9 cellular contexts compared by ENCODE assay signal in the genomic region with DNA sequence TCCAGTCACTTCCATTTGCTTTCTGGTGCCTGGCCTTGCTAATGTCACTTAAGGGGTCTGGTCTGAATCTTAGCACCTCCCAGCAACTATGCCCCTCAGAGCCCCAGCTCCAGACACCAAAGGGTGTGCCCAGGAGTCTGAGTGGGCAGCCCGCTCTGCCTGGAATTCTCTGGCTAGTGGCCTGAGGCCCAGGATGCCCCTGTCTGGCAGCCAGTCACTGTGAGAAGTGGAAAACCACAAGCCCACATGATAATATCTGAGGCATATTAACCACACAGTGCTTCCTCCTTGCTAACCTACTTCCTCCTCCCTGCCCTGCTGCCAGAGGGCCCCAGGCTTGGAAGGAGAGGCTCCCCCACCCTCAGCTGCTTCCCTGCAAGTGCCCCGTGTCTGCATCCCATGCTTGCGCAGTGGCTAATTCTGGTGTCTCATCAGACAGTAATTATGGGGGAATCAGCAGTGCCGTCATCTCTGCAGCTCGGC. TPM values are rescaled to one million over a fixed set of nuclear protein-coding genes. Genes with fewer than 3 reads are reported as not detected.
DNase-seq lines count a peak whose midpoint lies in the region; ATAC-seq and TF ChIP-seq lines count a peak whose summit lies in the region.
"Had no signal": no experiment of that assay in that cellular context is flagged by ENCODE, and none has a peak within 500 bp of the region (broad histone marks: within the 10 kb centered on the region; RNA-seq: fewer than 3 reads in every experiment).

No MANE protein-coding gene starts in this region.

- H3K4me3 ChIP-seq in BLaER1 treated with 17β-estradiol and CSF1 and Interleukin-3, amounts not matched to agents 10 nM and 100 nM = peak overlapping the region in 3 of 10 experiments; percentile 3 to 22 (median 16); a peak in 3 of 20 replicates
- no peak overlapping the region for H3K4me3 ChIP-seq in hepatocyte

- H3K9me2 ChIP-seq in hepatocyte (replicated peaks; ENCODE audit: insufficient read depth) = no peaks in the 10 kb centered on the region

- no peaks in the 10 kb centered on the region for H3K9me3 ChIP-seq in BLaER1 treated with 17β-estradiol and CSF1 and Interleukin-3, amounts not matched to agents 10 nM and 100 nM (replicated peaks in 1 of 11)
- no peaks in the 10 kb centered on the region for H3K9me3 ChIP-seq in T-helper 17 cell (ENCODE audit: control insufficient read depth, low read length, poor library complexity, severe bottlenecking)
- no peaks in the 10 kb centered on the region for H3K9me3 ChIP-seq in hepatocyte (ENCODE audit: low read depth)

- peak overlapping the region in 8 of 11 experiments; percentile 54 to 80 (median 72); a peak in 15 of 22 replicates for H3K9ac ChIP-seq in BLaER1 treated with 17β-estradiol and CSF1 and Interleukin-3, amounts not matched to agents 10 nM and 100 nM

- peaks cover 92% of the 10 kb centered on the region for H3K27me3 Mint-ChIP-seq in T-helper 17 cell

- 67% methylated on average over 5 of the region's 5 CpGs for WGBS in hepatocyte (ENCODE audit: low lambda C conversion rate, missing lambda C conversion rate)

- peaks cover 37% of the 10 kb centered on the region for H3K4me1 Mint-ChIP-seq in T-helper 17 cell

- peak overlapping the region in 9 of 11 experiments; percentile 55 to 92 (median 84); a peak in 18 of 22 replicates for H3K27ac ChIP-seq in BLaER1 treated with 17β-estradiol and CSF1 and Interleukin-3, amounts not matched to agents 10 nM and 100 nM
- no peak overlapping the region for H3K27ac ChIP-seq in hepatocyte

- peaks cover 0 to 99% (median 22%) of the 10 kb centered on the region in 11 experiments; a peak in 18 of 22 replicates for H4K20me1 ChIP-seq in BLaER1 treated with 17β-estradiol and CSF1 and Interleukin-3, amounts not matched to agents 10 nM and 100 nM
- H4K20me1 ChIP-seq in hepatocyte (ENCODE audit: insufficient read depth, poor library complexity, severe bottlenecking) = no peaks in the 10 kb centered on the region

- H3K4me2 ChIP-seq in BLaER1 treated with 17β-estradiol and CSF1 and Interleukin-3, amounts not matched to agents 10 nM and 100 nM = peak overlapping the region; percentile 73 to 97 (median 91)
- H3K4me2 ChIP-seq in hepatocyte = no peak overlapping the region

- H3K27me3 ChIP-seq in BLaER1 treated with 17β-estradiol and CSF1 and Interleukin-3, amounts not matched to agents 10 nM and 100 nM = peaks cover 0 to 94% (median 6%) of the 10 kb centered on the region in 11 experiments; a peak in 9 of 22 replicates
- peaks cover 3% of the 10 kb centered on the region for H3K27me3 ChIP-seq in hepatocyte

- peak overlapping the region; percentile 85 for H3K4me3 Mint-ChIP-seq in T-helper 17 cell

- no peak overlapping the region for H3K27ac Mint-ChIP-seq in T-helper 17 cell

- H3K79me2 ChIP-seq in hepatocyte = no peaks in the 10 kb centered on the region

- H2AFZ ChIP-seq in hepatocyte = no peak overlapping the region

- in situ Hi-C loops in GM13976 (cut with MboI; ENCODE audit: low sequenced_read_pairs, unreplicated experiment) = no loop called here

- no peaks in the 10 kb centered on the region for H3K36me3 ChIP-seq in BLaER1 treated with 17β-estradiol and CSF1 and Interleukin-3, amounts not matched to agents 10 nM and 100 nM
- H3K36me3 ChIP-seq in hepatocyte (replicated peaks; ENCODE audit: insufficient read depth, low read depth) = no peaks in the 10 kb centered on the region

- TF ChIP-seq CTCF in hepatocyte (IDR thresholded peaks at IDR 0.05; ENCODE audit: poor library complexity) (no peak), GM13976 (IDR thresholded peaks at IDR 0.05; ENCODE audit: borderline replicate concordance, control extremely low read depth, extremely low read depth, insufficient read depth, missing control alignments) (no peak)

- H3K36me3 Mint-ChIP-seq in T-helper 17 cell (ENCODE audit: low read depth) = no peaks in the 10 kb centered on the region

- peaks cover 57 to 97% (median 83%) of the 10 kb centered on the region in 10 experiments for H3K4me1 ChIP-seq in BLaER1 treated with 17β-estradiol and CSF1 and Interleukin-3, amounts not matched to agents 10 nM and 100 nM
- H3K4me1 ChIP-seq in hepatocyte (ENCODE audit: insufficient read depth) = no peaks in the 10 kb centered on the region

- DNase-seq in HPDE6-E6E7 (ENCODE audit: extremely low spot score) (peak; percentile 60), T-helper 17 cell (no peak), iris pigment epithelial cell (ENCODE audit: low read depth) (peak; percentile 25), hepatocyte (ENCODE audit: low spot score) (no peak), hepatic stellate cell (ENCODE audit: low spot score) (no peak), GM13976 (ENCODE audit: low spot score) (no peak), NCI-H2107 treated with DMSO at 0.1 percent for 48 hours (lab: John Stamatoyannopoulos, UW; ENCODE audit: unreplicated experiment) (no peak)
- DNase-seq: activated CD4-positive, alpha-beta T cell treated with anti-CD3 and anti-CD28 coated beads for 48 hours had no signal

- ATAC-seq in T-helper 17 cell = peak; percentile 81

RNA-seq across cellular contexts. Expression of a gene that starts 14.0 kb away (rescaled TPM):
- total RNA-seq in T-helper 17 cell (under 1 TPM; 0.26 to 0.52 TPM), hepatocyte (0.90 and 1.4 TPM in 2 replicates)
- 0.82 and 1.2 TPM in 2 replicates for polyA plus RNA-seq in hepatocyte

Comparison
In these comparisons a context has a peak if more than half of its experiments do, and no peak if none do; other contexts are left out.
1. DNase-seq: peak in HPDE6-E6E7 (single experiment) and iris pigment epithelial cell (single experiment); none in T-helper 17 cell (0 of 3), hepatocyte (single experiment), hepatic stellate cell (single experiment), GM13976 (single experiment) and NCI-H2107 treated with DMSO at 0.1 percent for 48 hours (single experiment).